ENCODE assay signal across 10 cellular contexts in genomic region chr11:126132319-126132718, GRCh38.
DNase-seq lines count a peak whose midpoint lies in the region; ATAC-seq and TF ChIP-seq lines count a peak whose summit lies in the region.
"Had no signal": no experiment of that assay in that cellular context is flagged by ENCODE, and none has a peak within 500 bp of the region (broad histone marks: within the 10 kb centered on the region; RNA-seq: fewer than 3 reads in every experiment).

No MANE protein-coding gene starts in this region.

- no peak for TF ChIP-seq POLR2A in spleen (IDR thresholded peaks at IDR 0.05)

- H3K36me3 ChIP-seq in mucosa of descending colon (ENCODE audit: low read depth): no peaks in the 10 kb centered on the region
- H3K36me3 ChIP-seq in effector memory CD4-positive, alpha-beta T cell (ENCODE audit: control insufficient read depth, insufficient read depth, low read length): no peaks in the 10 kb centered on the region
- no peaks in the 10 kb centered on the region for H3K36me3 ChIP-seq in spleen

- H3K27me3 Mint-ChIP-seq in chondrocyte (ENCODE audit: low read depth): no peaks in the 10 kb centered on the region
- peaks cover 20% of the 10 kb centered on the region for H3K27me3 Mint-ChIP-seq in activated naive CD4-positive, alpha-beta T cell treated with anti-CD3 and anti-CD28 coated beads, Interleukin-2, amount 10 ng/mL, durations not matched to agents 7 days and 5 days

- peak; percentile 40 for ATAC-seq in mucosa of descending colon

- no peaks in the 10 kb centered on the region for H3K9me3 ChIP-seq in mucosa of descending colon
- no peaks in the 10 kb centered on the region for H3K9me3 ChIP-seq in effector memory CD4-positive, alpha-beta T cell (ENCODE audit: control insufficient read depth, low read length)
- H3K9me3 ChIP-seq in spleen: no peaks in the 10 kb centered on the region

- peaks cover 56% of the 10 kb centered on the region for H3K4me1 Mint-ChIP-seq in chondrocyte (ENCODE audit: low read depth)
- H3K4me1 Mint-ChIP-seq in activated naive CD4-positive, alpha-beta T cell treated with anti-CD3 and anti-CD28 coated beads, Interleukin-2, amount 10 ng/mL, durations not matched to agents 7 days and 5 days: no peaks in the 10 kb centered on the region

- WGBS in spleen, 5 donors: 80 to 91% (median 83%) methylated on average over 3 of the region's 3 CpGs

- peaks cover 3% of the 10 kb centered on the region for H3K4me1 ChIP-seq in mucosa of descending colon (ENCODE audit: low read depth)
- no peaks in the 10 kb centered on the region for H3K4me1 ChIP-seq in effector memory CD4-positive, alpha-beta T cell (ENCODE audit: control insufficient read depth, insufficient read depth, low read length, poor library complexity, severe bottlenecking)
- H3K4me1 ChIP-seq in spleen: peaks cover 0 to 19% (median 6%) of the 10 kb centered on the region in 6 donors

- CTCF ChIA-PET in activated naive CD4-positive, alpha-beta T cell treated with anti-CD3 and anti-CD28 coated beads, Interleukin-2, amount 10 ng/mL, durations not matched to agents 7 days and 5 days (lab: Charles Lee): no interaction called here

- H3K4me3 ChIP-seq in mucosa of descending colon: no peak overlapping the region
- no peak overlapping the region for H3K4me3 ChIP-seq in effector memory CD4-positive, alpha-beta T cell (ENCODE audit: insufficient read depth, low read depth, low read length, poor library complexity, severe bottlenecking)
- H3K4me3 ChIP-seq in spleen: no peak overlapping the region

- peak overlapping the region; percentile 50 for H3K27ac Mint-ChIP-seq in chondrocyte (ENCODE audit: unreplicated experiment)
- no peak overlapping the region for H3K27ac Mint-ChIP-seq in activated naive CD4-positive, alpha-beta T cell treated with anti-CD3 and anti-CD28 coated beads, Interleukin-2, amount 10 ng/mL, durations not matched to agents 7 days and 5 days

- TF ChIP-seq CTCF in chondrocyte (IDR thresholded peaks at IDR 0.05) (peak; percentile 43), mucosa of descending colon (IDR thresholded peaks at IDR 0.05) (no peak), spleen (IDR thresholded peaks at IDR 0.05 in 8 of 11, conservative IDR thresholded peaks at IDR 0.05 in 3 of 11) (no peak)

- no peaks in the 10 kb centered on the region for H3K36me3 Mint-ChIP-seq in chondrocyte (ENCODE audit: low read depth)
- H3K36me3 Mint-ChIP-seq in activated naive CD4-positive, alpha-beta T cell treated with anti-CD3 and anti-CD28 coated beads, Interleukin-2, amount 10 ng/mL, durations not matched to agents 7 days and 5 days: no peaks in the 10 kb centered on the region

- intact Hi-C loops in mucosa of descending colon (cut with DNase I, micrococcal nuclease) (no loop called here), spleen (cut with DNase I; ENCODE audit: low total_unique reads) (no loop called here)

- no peak overlapping the region for H3K4me3 Mint-ChIP-seq in chondrocyte (ENCODE audit: unreplicated experiment)
- H3K4me3 Mint-ChIP-seq in activated naive CD4-positive, alpha-beta T cell treated with anti-CD3 and anti-CD28 coated beads, Interleukin-2, amount 10 ng/mL, durations not matched to agents 7 days and 5 days: no peak overlapping the region

- peaks cover 3% of the 10 kb centered on the region for H3K27me3 ChIP-seq in effector memory CD4-positive, alpha-beta T cell (replicated peaks; ENCODE audit: control insufficient read depth, insufficient read depth, low read length, poor library complexity, severe bottlenecking)
- H3K27me3 ChIP-seq in spleen (replicated peaks in 1 of 7): no peaks in the 10 kb centered on the region

- no peaks in the 10 kb centered on the region for H3K9me3 Mint-ChIP-seq in chondrocyte (ENCODE audit: low read depth)
- H3K9me3 Mint-ChIP-seq in activated naive CD4-positive, alpha-beta T cell treated with anti-CD3 and anti-CD28 coated beads, Interleukin-2, amount 10 ng/mL, durations not matched to agents 7 days and 5 days: no peaks in the 10 kb centered on the region

- DNase-seq in DMS 273 (lab: John Stamatoyannopoulos, UW; ENCODE audit: unreplicated experiment) (peak; percentile 83), NCI-H1694 treated with DMSO at 0.1 percent for 48 hours (lab: John Stamatoyannopoulos, UW) (peak; percentile 14), chondrocyte (ENCODE audit: low spot score) (peak; percentile 79), mucosa of descending colon (peak in 1 of 3 donors; percentile 35), NOMO-1 treated with DMSO at 0.1 percent for 48 hours (lab: John Stamatoyannopoulos, UW; ENCODE audit: unreplicated experiment) (no peak), spleen (no peak)
- no peak for DNase-seq in activated naive CD4-positive, alpha-beta T cell treated with anti-CD3 and anti-CD28 coated beads, Interleukin-2, amount 10 ng/mL, durations not matched to agents 7 days and 5 days
- DNase-seq in effector memory CD4-positive, alpha-beta T cell: no peak
- DNase-seq: Kasumi-1 had no signal

- no peak overlapping the region for H3K27ac ChIP-seq in effector memory CD4-positive, alpha-beta T cell (ENCODE audit: insufficient read depth, low read length, poor library complexity, severe bottlenecking)
- no peak overlapping the region for H3K27ac ChIP-seq in spleen
- H3K27ac ChIP-seq: C4-2B had no signal

Comparison
In these comparisons a context has a peak if more than half of its experiments do, and no peak if none do; other contexts are left out.
1. DNase-seq: peak in DMS 273 (single experiment), NCI-H1694 treated with DMSO at 0.1 percent for 48 hours (single experiment) and chondrocyte (single experiment); none in NOMO-1 treated with DMSO at 0.1 percent for 48 hours (single experiment), activated naive CD4-positive, alpha-beta T cell treated with anti-CD3 and anti-CD28 coated beads, Interleukin-2, amount 10 ng/mL, durations not matched to agents 7 days and 5 days (single experiment), effector memory CD4-positive, alpha-beta T cell (0 of 3) and spleen (single experiment).